ENCODE assay signal across 8 cellular contexts in genomic region chr6:83859410-83860346, GRCh38. TPM values are rescaled to one million over a fixed set of nuclear protein-coding genes. Genes with fewer than 3 reads are reported as not detected.
DNase-seq lines count a peak whose midpoint lies in the region; ATAC-seq and TF ChIP-seq lines count a peak whose summit lies in the region.

Gene CYB5R4 (plus strand): TSS chr6:83859689. CDS start chr6:83859783, 94 bp downstream.

- TF ChIP-seq POLR2A in transverse colon (IDR thresholded peaks at IDR 0.05) = peak; percentile 96

- H3K27me3 Mint-ChIP-seq in activated naive CD8-positive, alpha-beta T cell treated with anti-CD3 and anti-CD28 coated beads, Interleukin-2, amount 50 U/mL, for 24 hours = peaks cover 13% of the 10 kb centered on the region

- H3K4me1 Mint-ChIP-seq in activated naive CD8-positive, alpha-beta T cell treated with anti-CD3 and anti-CD28 coated beads, Interleukin-2, amount 50 U/mL, for 24 hours = peaks cover 30% of the 10 kb centered on the region

- H3K4me2 ChIP-seq in parathyroid adenoma (ENCODE audit: low read length) = peak within 1 kb of the TSS; percentile 80

- peak within 1 kb of the TSS; percentile 92 for H2AFZ ChIP-seq in parathyroid adenoma

- H3K79me2 ChIP-seq in parathyroid adenoma = peaks cover 12% of the 10 kb centered on the region

- WGBS in transverse colon (ENCODE audit: low coverage in 1 of 2), 2 donors = 0% methylated on average over 18 to 43 of the region's 53 CpGs

- TF ChIP-seq EP300 in transverse colon (IDR thresholded peaks at IDR 0.05; ENCODE audit: low read depth) = no peak

- peaks cover 3% of the 10 kb centered on the region for H3K4me1 ChIP-seq in parathyroid adenoma
- H3K4me1 ChIP-seq in transverse colon = peaks cover 12 to 22% (median 16%) of the 10 kb centered on the region in 4 donors

- H3K27ac ChIP-seq in parathyroid adenoma = peak within 1 kb of the TSS; percentile 69
- H3K27ac ChIP-seq in transverse colon = peak within 1 kb of the TSS; percentile 82 to 94 (median 92)

- peak; percentile 54 for TF ChIP-seq CTCF in GM12874 (IDR thresholded peaks at IDR 0.05; ENCODE audit: insufficient read depth, low read depth, low read length)
- TF ChIP-seq CTCF in parathyroid adenoma (IDR thresholded peaks at IDR 0.05) = peak; percentile 44
- TF ChIP-seq CTCF in transverse colon (IDR thresholded peaks at IDR 0.05) = peak; percentile 24 to 42 (median 30)

- H3K27me3 ChIP-seq in parathyroid adenoma (ENCODE audit: control insufficient read depth, insufficient read depth, low read length) (no peaks in the 10 kb centered on the region), transverse colon (peaks cover 8% of the 10 kb centered on the region)

- peak; percentile 99 for ATAC-seq in HG02763 (IDR thresholded peaks at IDR 0.05; ENCODE audit: unreplicated experiment)
- peak; percentile 98 for ATAC-seq in activated naive CD8-positive, alpha-beta T cell treated with anti-CD3 and anti-CD28 coated beads, Interleukin-2, amount 50 U/mL, for 24 hours
- ATAC-seq in Right ventricle myocardium superior (ENCODE audit: poor library complexity) = peak; percentile 100

- peak within 1 kb of the TSS; percentile 90 for H3K4me3 Mint-ChIP-seq in activated naive CD8-positive, alpha-beta T cell treated with anti-CD3 and anti-CD28 coated beads, Interleukin-2, amount 50 U/mL, for 24 hours

- H3K9ac ChIP-seq in parathyroid adenoma = peak within 1 kb of the TSS; percentile 48

- intact Hi-C loops in Right ventricle myocardium superior (cut with DNase I) (no loop called here), transverse colon (cut with DNase I; ENCODE audit: low total_unique reads) (no loop called here)

- H3K9me3 ChIP-seq in parathyroid adenoma (ENCODE audit: control insufficient read depth, low read length) = no peaks in the 10 kb centered on the region
- no peaks in the 10 kb centered on the region for H3K9me3 ChIP-seq in transverse colon

- no peaks in the 10 kb centered on the region for H3K36me3 ChIP-seq in parathyroid adenoma (ENCODE audit: control insufficient read depth, insufficient read depth, low read length)
- peaks cover 0 to 5% (median 2%) of the 10 kb centered on the region in 4 donors for H3K36me3 ChIP-seq in transverse colon

- in situ Hi-C loops in transverse colon (cut with MboI; ENCODE audit: low pct_ligation_motif_present in 1 of 4, low pct_unique_long_range_greater_than_20kb in 1 of 4, low sequenced_read_pairs in 3 of 4) = no loop called here

- H3K4me3 ChIP-seq in parathyroid adenoma (ENCODE audit: low read depth, low read length) (peak within 1 kb of the TSS; percentile 83), transverse colon (peak within 1 kb of the TSS; percentile 71 to 98 (median 84))

- DNase-seq in NCI-H1417 treated with DMSO at 0.1 percent for 48 hours (lab: John Stamatoyannopoulos, UW) (peak; percentile 50), SW480 (ENCODE audit: low spot score) (peak; percentile 89), Right ventricle myocardium superior (peak; percentile 96), transverse colon (peak; percentile 97)
- DNase-seq in activated naive CD8-positive, alpha-beta T cell treated with anti-CD3 and anti-CD28 coated beads, Interleukin-2, amount 50 U/mL, for 24 hours = peak; percentile 95

- peaks cover 5% of the 10 kb centered on the region for H3K36me3 Mint-ChIP-seq in activated naive CD8-positive, alpha-beta T cell treated with anti-CD3 and anti-CD28 coated beads, Interleukin-2, amount 50 U/mL, for 24 hours (ENCODE audit: low read depth)

- H3K27ac Mint-ChIP-seq in activated naive CD8-positive, alpha-beta T cell treated with anti-CD3 and anti-CD28 coated beads, Interleukin-2, amount 50 U/mL, for 24 hours = peak within 1 kb of the TSS; percentile 82

- no peaks in the 10 kb centered on the region for H3K9me3 Mint-ChIP-seq in activated naive CD8-positive, alpha-beta T cell treated with anti-CD3 and anti-CD28 coated beads, Interleukin-2, amount 50 U/mL, for 24 hours

RNA-seq across cellular contexts. Expression of gene CYB5R4, which starts in this region (rescaled TPM):
- total RNA-seq in Right ventricle myocardium superior = 13.2 TPM
- total RNA-seq in transverse colon = 10 to 100 TPM in 1 of 4 donors, 1 to 10 TPM in 3; 6.0 to 10.5 (median 8.4) TPM

Comparison
In these comparisons a context has a peak if more than half of its experiments do, and no peak if none do; other contexts are left out.
1. Peak in every context shown above with its lines: DNase-seq, ATAC-seq, H3K4me3 ChIP-seq and H3K27ac ChIP-seq.